In genomic region chr12:51238037-51238509, GRCh38 we compare ENCODE assay signal across 8 cellular contexts. TPM values are rescaled to one million over a fixed set of nuclear protein-coding genes. Genes with fewer than 3 reads are reported as not detected.
DNase-seq lines count a peak whose midpoint lies in the region; ATAC-seq, FAIRE-seq and TF ChIP-seq lines count a peak whose summit lies in the region.

No MANE protein-coding gene starts in this region.

- H3K27me3 Mint-ChIP-seq in glutamatergic neuron (ENCODE audit: unreplicated experiment), result peaks cover 2% of the 10 kb centered on the region

- DNase-seq in glutamatergic neuron (no peak), globus pallidus (ENCODE audit: low spot score) (no peak), GM19239 (ENCODE audit: insufficient read length, low spot score) (no peak)

- H3K27ac Mint-ChIP-seq in glutamatergic neuron (ENCODE audit: unreplicated experiment), result peak overlapping the region; percentile 98

- H3K9me3 Mint-ChIP-seq in glutamatergic neuron (ENCODE audit: unreplicated experiment), result peaks cover 11% of the 10 kb centered on the region

- ATAC-seq in GM18909 (IDR thresholded peaks at IDR 0.05; ENCODE audit: poor library complexity, unreplicated experiment) (peak; percentile 4), HG03025 (IDR thresholded peaks at IDR 0.05; ENCODE audit: low FRiP score, unreplicated experiment) (peak; percentile 7), HG03565 (IDR thresholded peaks at IDR 0.05; ENCODE audit: unreplicated experiment) (no peak)

- FAIRE-seq in GM19239 (lab: Jason Lieb, UNC), result no peak

- no peaks in the 10 kb centered on the region for H3K36me3 Mint-ChIP-seq in glutamatergic neuron (ENCODE audit: unreplicated experiment)

- H3K4me3 ChIP-seq in skin epidermis, result peak overlapping the region; percentile 69 to 99 (median 88)

- peak overlapping the region; percentile 96 for H3K4me3 Mint-ChIP-seq in glutamatergic neuron (ENCODE audit: unreplicated experiment)

- peaks cover 3% of the 10 kb centered on the region for H3K4me1 Mint-ChIP-seq in glutamatergic neuron (ENCODE audit: low read depth, unreplicated experiment)

- TF ChIP-seq CTCF in VCaP (conservative IDR thresholded peaks at IDR 0.05) (no peak), glutamatergic neuron (IDR thresholded peaks at IDR 0.05; ENCODE audit: partially characterized antibody, unreplicated experiment) (no peak)

- H3K27ac ChIP-seq in VCaP, result peak overlapping the region; percentile 99
- peak overlapping the region in 20 of 21 experiments; percentile 44 to 100 (median 100) for H3K27ac ChIP-seq in skin epidermis

RNA-seq across cellular contexts. Expression of gene DAZAP2, which starts 0.6 kb away (rescaled TPM):
- 31.9 TPM for total RNA-seq in glutamatergic neuron (ENCODE audit: unreplicated experiment)

RNA-seq across cellular contexts. Expression of gene POU6F1, which starts 20.2 kb away (rescaled TPM):
- total RNA-seq in glutamatergic neuron (ENCODE audit: unreplicated experiment), result 6.0 TPM

RNA-seq across cellular contexts. Expression of gene SMAGP, which starts 32.1 kb away (rescaled TPM):
- total RNA-seq in glutamatergic neuron (ENCODE audit: unreplicated experiment), result not detected
